Comparison of ENCODE assay signal across 8 cellular contexts in genomic region chr20:35686872-35687271, GRCh38. TPM values are rescaled to one million over a fixed set of nuclear protein-coding genes. Genes with fewer than 3 reads are reported as not detected.
DNase-seq lines count a peak whose midpoint lies in the region; TF ChIP-seq lines count a peak whose summit lies in the region.
"Not testable (repeated sequence)": the region's sequence is repeated elsewhere in the genome, so short reads cannot be mapped to it uniquely, and the experiment has no call there.

No MANE protein-coding gene starts in this region.

- not testable (repeated sequence) for H2BK15ac ChIP-seq in mesendoderm (replicated peaks; ENCODE audit: low read depth)

- H3K23ac ChIP-seq in mesendoderm (ENCODE audit: low read length) = not testable (repeated sequence)

- not testable (repeated sequence) for H3K4me1 ChIP-seq in SJCRH30; mesendoderm (ENCODE audit: control insufficient read depth, low read depth, low read length)

- BruUV-seq in Calu3 (replicated peaks; lab: Mats Ljungman, UMichigan) = not testable (repeated sequence)

- not testable (repeated sequence) for H3K27me3 Mint-ChIP-seq in Calu3 (ENCODE audit: unreplicated experiment)

- not testable (repeated sequence) for H3K56ac ChIP-seq in mesendoderm (ENCODE audit: low read length)

- H3K4ac ChIP-seq in mesendoderm (ENCODE audit: low read depth, low read length) = not testable (repeated sequence)

- not testable (repeated sequence) for H3K9me3 ChIP-seq in MG63; SJCRH30 (replicated peaks)

- H3K79me1 ChIP-seq in mesendoderm (ENCODE audit: low read length) = not testable (repeated sequence)

- H3K79me2 ChIP-seq in mesendoderm (ENCODE audit: control insufficient read depth, insufficient read depth, low read length) = not testable (repeated sequence)

- not testable (repeated sequence) for H3K27ac ChIP-seq in SJCRH30; mesendoderm (ENCODE audit: low read depth, low read length)

- CTCF ChIA-PET in Calu3 (lab: Charles Lee) = interaction anchor here (0.6 to 0.7 kb wide), 2 partner anchors 13 to 144 kb away, joined by 3 read pairs; partner anchors contain the start of genes NFS1 and ROMO1

- H4K8ac ChIP-seq in mesendoderm (ENCODE audit: low read depth, low read length) = not testable (repeated sequence)

- WGBS in mesendoderm (ENCODE audit: extremely low coverage, insufficient coverage, low lambda C conversion rate) = no CpG with 5 or more reads among the region's 11 CpGs

- not testable (repeated sequence) for H3K4me3 ChIP-seq in MG63; SJCRH30; mesendoderm (ENCODE audit: low read length)

- H3K36me3 ChIP-seq in MG63 = peaks cover 66% of the 10 kb centered on the region
- not testable (repeated sequence) for H3K36me3 ChIP-seq in SJCRH30; mesendoderm (ENCODE audit: control insufficient read depth, insufficient read depth, low read length)

- TF ChIP-seq CTCF in Calu3 (IDR thresholded peaks at IDR 0.05; ENCODE audit: unreplicated experiment) = not testable (repeated sequence)
- TF ChIP-seq CTCF in GM13977 (IDR thresholded peaks at IDR 0.05; ENCODE audit: extremely low read depth, insufficient read depth, missing control alignments) = peak; percentile 28

- H3K9me3 Mint-ChIP-seq in Calu3 (ENCODE audit: low read depth, unreplicated experiment) = not testable (repeated sequence)

- not testable (repeated sequence) for H3K27me3 ChIP-seq in MG63; SJCRH30; mesendoderm (ENCODE audit: insufficient read depth, low read length, poor library complexity)

- H3K9ac ChIP-seq in mesendoderm (ENCODE audit: low read length) = not testable (repeated sequence)

- not testable (repeated sequence) for H4K5ac ChIP-seq in mesendoderm (ENCODE audit: low read length)

- intact Hi-C loops in Calu3 (cut with micrococcal nuclease; ENCODE audit: unreplicated experiment) = not testable (repeated sequence)

- not testable (repeated sequence) for H3K27ac Mint-ChIP-seq in Calu3 (ENCODE audit: unreplicated experiment)

- DNase-seq in Calu3 (peak; percentile 20), MG63 (peak; percentile 32), SJCRH30 (peak; percentile 35 to 39), erythroblast (lab: John Stamatoyannopoulos, UW) (peak; percentile 28 to 33), mesendoderm (peak; percentile 49), ureter (ENCODE audit: low spot score) (peak; percentile 22)
- not testable (repeated sequence) for DNase-seq in GM13977 (ENCODE audit: low spot score)
- peak; percentile 33 for DNase-seq in activated effector memory CD4-positive, alpha-beta T cell treated with anti-CD3 and anti-CD28 coated beads, Interleukin-2, amount 50 U/mL, for 16 hours

- peaks cover 26% of the 10 kb centered on the region for H3K36me3 Mint-ChIP-seq in Calu3 (ENCODE audit: insufficient read depth, unreplicated experiment)

- not testable (repeated sequence) for H3K4me3 Mint-ChIP-seq in Calu3 (ENCODE audit: low read depth, unreplicated experiment)

- H2BK5ac ChIP-seq in mesendoderm (ENCODE audit: low read length) = not testable (repeated sequence)

- H2AK5ac ChIP-seq in mesendoderm (ENCODE audit: low read length) = not testable (repeated sequence)

- H3K4me2 ChIP-seq in mesendoderm (ENCODE audit: low read length) = not testable (repeated sequence)

- not testable (repeated sequence) for H3K18ac ChIP-seq in mesendoderm (ENCODE audit: low read length)

- H2BK120ac ChIP-seq in mesendoderm (ENCODE audit: low read depth, low read length) = not testable (repeated sequence)

- H3K4me1 Mint-ChIP-seq in Calu3 (ENCODE audit: low read depth, unreplicated experiment) = not testable (repeated sequence)

- in situ Hi-C loops in GM13977 (cut with MboI; ENCODE audit: low pct_unique_long_range_greater_than_20kb, low sequenced_read_pairs, unreplicated experiment) = not testable (repeated sequence)

- TF ChIP-seq POLR2A in erythroblast (IDR thresholded peaks at IDR 0.05; ENCODE audit: low read length) = not testable (repeated sequence)

RNA-seq across cellular contexts. Expression of gene NFS1, which starts 12.3 kb away (rescaled TPM):
- total RNA-seq in Calu3 (2022) (44.6 and 53.0 TPM in 2 replicates), ureter (40.0 TPM)
- total RNA-seq in MG63 (2014; rRNA removed; shearing (Covaris generic); ENCODE audit: low replicate concordance) = 94.3 and 130 TPM in 2 replicates
- total RNA-seq in SJCRH30 (2014; rRNA removed; shearing (Covaris generic)) = 27.6 and 28.7 TPM in 2 replicates
- polyA plus RNA-seq in mesendoderm (2013, experiment 1 of 2) = 10.9 TPM
- polyA plus RNA-seq in mesendoderm (2013, experiment 2 of 2) = 10.8 TPM

RNA-seq across cellular contexts. Expression of gene ROMO1, which starts 12.3 kb away (rescaled TPM):
- 230 and 267 TPM in 2 replicates for total RNA-seq in Calu3 (2022)
- 143 and 318 TPM in 2 replicates for total RNA-seq in MG63 (2014; rRNA removed; shearing (Covaris generic); ENCODE audit: low replicate concordance)
- 282 and 419 TPM in 2 replicates for total RNA-seq in SJCRH30 (2014; rRNA removed; shearing (Covaris generic))
- polyA plus RNA-seq in mesendoderm (2013, experiment 1 of 2) = 511 TPM
- 508 TPM for polyA plus RNA-seq in mesendoderm (2013, experiment 2 of 2)
- 97.1 TPM for total RNA-seq in ureter

RNA-seq across cellular contexts. Expression of gene CPNE1, which starts 22.2 kb away (rescaled TPM):
- 458 and 505 TPM in 2 replicates for total RNA-seq in Calu3 (2022)
- 284 and 335 TPM in 2 replicates for total RNA-seq in MG63 (2014; rRNA removed; shearing (Covaris generic); ENCODE audit: low replicate concordance)
- 276 and 297 TPM in 2 replicates for total RNA-seq in SJCRH30 (2014; rRNA removed; shearing (Covaris generic))
- polyA plus RNA-seq in mesendoderm (2013, experiment 1 of 2) = 85.8 TPM
- polyA plus RNA-seq in mesendoderm (2013, experiment 2 of 2) = 78.6 TPM
- total RNA-seq in ureter = 200 TPM

RNA-seq across cellular contexts. Expression of gene RBM12, which starts 22.2 kb away (rescaled TPM):
- 125 and 133 TPM in 2 replicates for total RNA-seq in Calu3 (2022)
- total RNA-seq in MG63 (2014; rRNA removed; shearing (Covaris generic); ENCODE audit: low replicate concordance) = 42.9 and 54.6 TPM in 2 replicates
- total RNA-seq in SJCRH30 (2014; rRNA removed; shearing (Covaris generic)) = 137 and 142 TPM in 2 replicates
- polyA plus RNA-seq in mesendoderm (2013, experiment 1 of 2) = 171 TPM
- 168 TPM for polyA plus RNA-seq in mesendoderm (2013, experiment 2 of 2)
- 133 TPM for total RNA-seq in ureter

RNA-seq across cellular contexts. Expression of gene RBM39, which starts 55.2 kb away (rescaled TPM):
- total RNA-seq in Calu3 (2022) = 422 and 479 TPM in 2 replicates
- 273 and 328 TPM in 2 replicates for total RNA-seq in MG63 (2014; rRNA removed; shearing (Covaris generic); ENCODE audit: low replicate concordance)
- total RNA-seq in SJCRH30 (2014; rRNA removed; shearing (Covaris generic)) = 423 and 517 TPM in 2 replicates
- polyA plus RNA-seq in mesendoderm (2013, experiment 1 of 2) = 170 TPM
- polyA plus RNA-seq in mesendoderm (2013, experiment 2 of 2) = 173 TPM
- total RNA-seq in ureter = 405 TPM
